1 cellular context compared by ENCODE assay signal in the genomic region with DNA sequence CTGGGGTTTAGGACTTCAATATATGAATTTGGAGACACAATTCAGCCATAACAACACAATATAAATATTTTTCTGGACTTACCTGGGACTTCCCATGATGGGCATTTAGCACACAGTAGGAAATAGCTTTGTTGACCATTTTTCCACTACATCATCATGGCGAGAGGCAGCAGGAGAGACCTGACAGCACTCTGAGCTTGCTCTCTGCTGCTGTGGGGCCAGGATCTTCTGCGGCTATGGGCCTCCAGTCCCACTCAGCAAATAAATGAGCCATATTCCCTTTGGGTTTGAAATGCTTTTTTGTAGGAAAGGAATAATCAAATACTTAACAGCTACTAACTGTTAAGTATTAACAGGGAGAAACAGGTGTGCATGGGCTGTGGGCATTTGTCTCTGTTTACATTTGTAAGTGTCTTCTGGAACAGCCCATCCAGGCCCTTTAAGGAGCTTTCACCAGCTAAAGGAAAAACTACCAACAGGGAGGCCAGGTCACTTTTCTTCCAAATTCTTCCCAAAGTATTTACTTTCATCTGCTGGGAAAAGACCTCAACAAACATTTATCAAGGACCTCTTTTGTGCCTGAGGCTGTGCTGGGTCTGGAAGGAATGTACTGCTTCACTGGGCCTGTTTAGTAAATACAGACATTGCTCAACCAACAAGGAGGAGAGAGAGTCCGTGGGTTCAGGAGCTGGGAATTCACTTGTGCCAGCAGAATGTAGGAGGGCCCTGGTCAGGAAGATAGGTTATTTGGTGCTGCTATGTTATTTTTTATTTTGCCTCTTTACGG.
TF ChIP-seq lines count a peak whose summit lies in the region.

No MANE protein-coding gene starts in this region.

TF ChIP-seq in SK-N-SH, 30 proteins besides CTCF, POLR2A, EP300 and RAD21:
- TF ChIP-seq TEAD4 (IDR thresholded peaks at IDR 0.05; ENCODE audit: borderline replicate concordance, insufficient read depth) (no peak), POLR2AphosphoS5 (IDR thresholded peaks at IDR 0.05; ENCODE audit: low read depth, low read length) (no peak), ELF1 (IDR thresholded peaks at IDR 0.05) (no peak), RXRA (IDR thresholded peaks at IDR 0.05; ENCODE audit: borderline replicate concordance, low read depth) (no peak), MAX (IDR thresholded peaks at IDR 0.05; ENCODE audit: low read depth) (no peak), CHD2 (IDR thresholded peaks at IDR 0.05; ENCODE audit: low read length, partially characterized antibody) (no peak), EZH2phosphoT487 (IDR thresholded peaks at IDR 0.05; ENCODE audit: borderline replicate concordance, low read depth) (no peak)
- TF ChIP-seq, protein P1, sequence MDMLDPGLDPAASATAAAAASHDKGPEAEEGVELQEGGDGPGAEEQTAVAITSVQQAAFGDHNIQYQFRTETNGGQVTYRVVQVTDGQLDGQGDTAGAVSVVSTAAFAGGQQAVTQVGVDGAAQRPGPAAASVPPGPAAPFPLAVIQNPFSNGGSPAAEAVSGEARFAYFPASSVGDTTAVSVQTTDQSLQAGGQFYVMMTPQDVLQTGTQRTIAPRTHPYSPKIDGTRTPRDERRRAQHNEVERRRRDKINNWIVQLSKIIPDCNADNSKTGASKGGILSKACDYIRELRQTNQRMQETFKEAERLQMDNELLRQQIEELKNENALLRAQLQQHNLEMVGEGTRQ (IDR thresholded peaks at IDR 0.05; ENCODE audit: borderline replicate concordance, low read depth, low read length), result no peak
TF ChIP-seq in SK-N-SH: peak in this region for 0.
